ENCODE assay signal across 22 cellular contexts in genomic region chr12:15669256-15669948, GRCh38.
"Had no signal": no experiment of that assay in that cellular context is flagged by ENCODE, and none has a peak within 500 bp of the region (broad histone marks: within the 10 kb centered on the region; RNA-seq: fewer than 3 reads in every experiment).

No MANE protein-coding gene starts in this region.

- H3K9me3 Mint-ChIP-seq: activated naive CD4-positive, alpha-beta T cell treated with anti-CD3 and anti-CD28 coated beads, Interleukin-2, amount 50 U/mL, for 72 hours; activated T-cell treated with anti-CD3 and anti-CD28 coated beads, Interleukin-2, amount 50 U/mL, for 72 hours; endodermal cell; memory B cell; naive thymus-derived CD8-positive, alpha-beta T cell; stimulated activated naive B cell treated with anti-CD40 and anti-IgM and Interleukin-4, amounts not matched to agents 10 μg/mL and 1 μg/mL and 100 μg/mL, for 72 hours; WTC11 had no signal

- H3K36me3 Mint-ChIP-seq: activated naive CD4-positive, alpha-beta T cell treated with anti-CD3 and anti-CD28 coated beads, Interleukin-2, amount 50 U/mL, for 72 hours; memory B cell; naive thymus-derived CD8-positive, alpha-beta T cell; stimulated activated naive B cell treated with anti-CD40 and anti-IgM and Interleukin-4, amounts not matched to agents 10 μg/mL and 1 μg/mL and 100 μg/mL, for 72 hours; WTC11 had no signal

- H3K27me3 ChIP-seq: tibial nerve, vagina had no signal

- DNase-seq: activated CD4-positive, alpha-beta T cell treated with anti-CD3 and anti-CD28 coated beads for 48 hours; activated CD8-positive, alpha-beta memory T cell treated with anti-CD3 and anti-CD28 coated beads, Interleukin-2, amount 50 U/mL, for 4 hours; activated CD8-positive, alpha-beta T cell treated with anti-CD3 and anti-CD28 coated beads, Interleukin-2, amount 10 ng/mL, durations not matched to agents 7 days and 5 days; activated gamma-delta T cell; activated T-cell treated with anti-CD3 and anti-CD28 coated beads, Interleukin-2, amount 50 U/mL, for 72 hours; amniotic stem cell; endodermal cell; glutamatergic neuron; hypothalamus; kidney; left ventricle myocardium superior; naive thymus-derived CD8-positive, alpha-beta T cell; posterior cingulate gyrus; retina; stimulated activated CD4-positive, alpha-beta T cell treated with anti-CD3 and anti-CD28 coated beads, Interleukin-4, amount 100 ng/mL, for 1 hour; stimulated activated naive B cell treated with anti-CD40 and anti-IgM and Interleukin-4, amounts not matched to agents 10 μg/mL and 1 μg/mL and 100 μg/mL, for 72 hours; T-helper 17 cell had no signal

- H3K4me3 ChIP-seq: tibial nerve, vagina had no signal

- H3K27ac Mint-ChIP-seq: activated CD8-positive, alpha-beta T cell treated with anti-CD3 and anti-CD28 coated beads, Interleukin-2, amount 10 ng/mL, durations not matched to agents 7 days and 5 days; activated naive CD4-positive, alpha-beta T cell treated with anti-CD3 and anti-CD28 coated beads, Interleukin-2, amount 50 U/mL, for 72 hours; activated T-cell treated with anti-CD3 and anti-CD28 coated beads, Interleukin-2, amount 50 U/mL, for 72 hours; endodermal cell; memory B cell; naive thymus-derived CD8-positive, alpha-beta T cell; stimulated activated naive B cell treated with anti-CD40 and anti-IgM and Interleukin-4, amounts not matched to agents 10 μg/mL and 1 μg/mL and 100 μg/mL, for 72 hours; T-helper 17 cell; WTC11 had no signal

- H3K27ac ChIP-seq: tibial nerve, vagina had no signal

- H3K27me3 Mint-ChIP-seq: memory B cell; naive thymus-derived CD8-positive, alpha-beta T cell; stimulated activated naive B cell treated with anti-CD40 and anti-IgM and Interleukin-4, amounts not matched to agents 10 μg/mL and 1 μg/mL and 100 μg/mL, for 72 hours; T-helper 17 cell had no signal

- H3K4me1 Mint-ChIP-seq: memory B cell; naive thymus-derived CD8-positive, alpha-beta T cell; stimulated activated naive B cell treated with anti-CD40 and anti-IgM and Interleukin-4, amounts not matched to agents 10 μg/mL and 1 μg/mL and 100 μg/mL, for 72 hours; T-helper 17 cell; WTC11 had no signal

- H3K9me3 ChIP-seq: tibial nerve, vagina had no signal

- H3K4me3 Mint-ChIP-seq: activated CD8-positive, alpha-beta T cell treated with anti-CD3 and anti-CD28 coated beads, Interleukin-2, amount 10 ng/mL, durations not matched to agents 7 days and 5 days; activated T-cell treated with anti-CD3 and anti-CD28 coated beads, Interleukin-2, amount 50 U/mL, for 72 hours; endodermal cell; memory B cell; naive thymus-derived CD8-positive, alpha-beta T cell; stimulated activated naive B cell treated with anti-CD40 and anti-IgM and Interleukin-4, amounts not matched to agents 10 μg/mL and 1 μg/mL and 100 μg/mL, for 72 hours; T-helper 17 cell; WTC11 had no signal

- H3K4me1 ChIP-seq: vagina had no signal

- ATAC-seq: activated CD8-positive, alpha-beta T cell treated with anti-CD3 and anti-CD28 coated beads, Interleukin-2, amount 10 ng/mL, durations not matched to agents 7 days and 5 days; activated naive CD4-positive, alpha-beta T cell treated with anti-CD3 and anti-CD28 coated beads, Interleukin-2, amount 50 U/mL, for 72 hours; activated T-cell treated with anti-CD3 and anti-CD28 coated beads, Interleukin-2, amount 50 U/mL, for 72 hours; left ventricle myocardium superior; naive thymus-derived CD8-positive, alpha-beta T cell; stimulated activated naive B cell treated with anti-CD40 and anti-IgM and Interleukin-4, amounts not matched to agents 10 μg/mL and 1 μg/mL and 100 μg/mL, for 72 hours; T-helper 17 cell; WTC11 had no signal
